ENCODE assay signal across 1 cellular context in the genomic region with DNA sequence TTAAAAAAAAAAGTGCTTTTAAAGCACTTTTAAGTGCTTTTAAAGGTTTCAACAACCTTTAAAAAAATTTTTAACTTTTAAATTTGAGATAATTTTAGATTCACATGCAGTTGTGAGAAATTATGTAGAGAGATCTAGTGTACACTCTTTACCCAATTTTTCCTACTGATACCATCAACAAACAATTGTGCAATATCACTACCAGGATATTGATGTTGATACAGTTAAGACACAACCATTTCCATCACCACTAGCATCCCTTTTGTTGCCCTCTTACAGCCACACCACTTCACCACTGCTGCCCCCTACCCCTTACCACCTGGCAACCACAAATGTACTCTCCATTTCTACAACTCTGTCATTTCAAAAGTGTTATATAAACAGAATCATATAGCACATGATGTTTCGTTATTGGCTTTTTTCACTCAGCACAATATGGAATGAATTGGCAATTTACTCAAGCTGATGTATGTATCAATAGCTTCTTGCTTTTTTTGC.
TF ChIP-seq lines count a peak whose summit lies in the region.

No MANE protein-coding gene starts in this region.

TF ChIP-seq in GM23338, 12 proteins besides CTCF, POLR2A, EP300 and RAD21:
- TF ChIP-seq, protein P1, sequence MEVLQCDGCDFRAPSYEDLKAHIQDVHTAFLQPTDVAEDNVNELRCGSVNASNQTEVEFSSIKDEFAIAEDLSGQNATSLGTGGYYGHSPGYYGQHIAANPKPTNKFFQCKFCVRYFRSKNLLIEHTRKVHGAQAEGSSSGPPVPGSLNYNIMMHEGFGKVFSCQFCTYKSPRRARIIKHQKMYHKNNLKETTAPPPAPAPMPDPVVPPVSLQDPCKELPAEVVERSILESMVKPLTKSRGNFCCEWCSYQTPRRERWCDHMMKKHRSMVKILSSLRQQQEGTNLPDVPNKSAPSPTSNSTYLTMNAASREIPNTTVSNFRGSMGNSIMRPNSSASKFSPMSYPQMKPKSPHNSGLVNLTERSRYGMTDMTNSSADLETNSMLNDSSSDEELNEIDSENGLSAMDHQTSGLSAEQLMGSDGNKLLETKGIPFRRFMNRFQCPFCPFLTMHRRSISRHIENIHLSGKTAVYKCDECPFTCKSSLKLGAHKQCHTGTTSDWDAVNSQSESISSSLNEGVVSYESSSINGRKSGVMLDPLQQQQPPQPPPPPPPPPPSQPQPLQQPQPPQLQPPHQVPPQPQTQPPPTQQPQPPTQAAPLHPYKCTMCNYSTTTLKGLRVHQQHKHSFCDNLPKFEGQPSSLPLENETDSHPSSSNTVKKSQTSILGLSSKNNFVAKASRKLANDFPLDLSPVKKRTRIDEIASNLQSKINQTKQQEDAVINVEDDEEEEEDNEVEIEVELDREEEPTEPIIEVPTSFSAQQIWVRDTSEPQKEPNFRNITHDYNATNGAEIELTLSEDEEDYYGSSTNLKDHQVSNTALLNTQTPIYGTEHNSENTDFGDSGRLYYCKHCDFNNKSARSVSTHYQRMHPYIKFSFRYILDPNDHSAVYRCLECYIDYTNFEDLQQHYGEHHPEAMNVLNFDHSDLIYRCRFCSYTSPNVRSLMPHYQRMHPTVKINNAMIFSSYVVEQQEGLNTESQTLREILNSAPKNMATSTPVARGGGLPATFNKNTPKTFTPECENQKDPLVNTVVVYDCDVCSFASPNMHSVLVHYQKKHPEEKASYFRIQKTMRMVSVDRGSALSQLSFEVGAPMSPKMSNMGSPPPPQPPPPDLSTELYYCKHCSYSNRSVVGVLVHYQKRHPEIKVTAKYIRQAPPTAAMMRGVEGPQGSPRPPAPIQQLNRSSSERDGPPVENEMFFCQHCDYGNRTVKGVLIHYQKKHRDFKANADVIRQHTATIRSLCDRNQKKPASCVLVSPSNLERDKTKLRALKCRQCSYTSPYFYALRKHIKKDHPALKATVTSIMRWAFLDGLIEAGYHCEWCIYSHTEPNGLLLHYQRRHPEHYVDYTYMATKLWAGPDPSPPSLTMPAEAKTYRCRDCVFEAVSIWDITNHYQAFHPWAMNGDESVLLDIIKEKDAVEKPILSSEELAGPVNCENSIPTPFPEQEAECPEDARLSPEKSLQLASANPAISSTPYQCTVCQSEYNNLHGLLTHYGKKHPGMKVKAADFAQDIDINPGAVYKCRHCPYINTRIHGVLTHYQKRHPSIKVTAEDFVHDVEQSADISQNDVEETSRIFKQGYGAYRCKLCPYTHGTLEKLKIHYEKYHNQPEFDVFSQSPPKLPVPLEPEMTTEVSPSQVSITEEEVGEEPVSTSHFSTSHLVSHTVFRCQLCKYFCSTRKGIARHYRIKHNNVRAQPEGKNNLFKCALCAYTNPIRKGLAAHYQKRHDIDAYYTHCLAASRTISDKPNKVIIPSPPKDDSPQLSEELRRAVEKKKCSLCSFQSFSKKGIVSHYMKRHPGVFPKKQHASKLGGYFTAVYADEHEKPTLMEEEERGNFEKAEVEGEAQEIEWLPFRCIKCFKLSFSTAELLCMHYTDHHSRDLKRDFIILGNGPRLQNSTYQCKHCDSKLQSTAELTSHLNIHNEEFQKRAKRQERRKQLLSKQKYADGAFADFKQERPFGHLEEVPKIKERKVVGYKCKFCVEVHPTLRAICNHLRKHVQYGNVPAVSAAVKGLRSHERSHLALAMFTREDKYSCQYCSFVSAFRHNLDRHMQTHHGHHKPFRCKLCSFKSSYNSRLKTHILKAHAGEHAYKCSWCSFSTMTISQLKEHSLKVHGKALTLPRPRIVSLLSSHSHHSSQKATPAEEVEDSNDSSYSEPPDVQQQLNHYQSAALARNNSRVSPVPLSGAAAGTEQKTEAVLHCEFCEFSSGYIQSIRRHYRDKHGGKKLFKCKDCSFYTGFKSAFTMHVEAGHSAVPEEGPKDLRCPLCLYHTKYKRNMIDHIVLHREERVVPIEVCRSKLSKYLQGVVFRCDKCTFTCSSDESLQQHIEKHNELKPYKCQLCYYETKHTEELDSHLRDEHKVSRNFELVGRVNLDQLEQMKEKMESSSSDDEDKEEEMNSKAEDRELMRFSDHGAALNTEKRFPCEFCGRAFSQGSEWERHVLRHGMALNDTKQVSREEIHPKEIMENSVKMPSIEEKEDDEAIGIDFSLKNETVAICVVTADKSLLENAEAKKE (CRISPR knock-in tag; IDR thresholded peaks at IDR 0.05), result no peak
- no peak for TF ChIP-seq POLR2AphosphoS5 (IDR thresholded peaks at IDR 0.05; ENCODE audit: low read depth)
- no peak for TF ChIP-seq ZNF114 (CRISPR knock-in tag; IDR thresholded peaks at IDR 0.05)
